Comparison of ENCODE assay signal across 18 cellular contexts in the genomic region with DNA sequence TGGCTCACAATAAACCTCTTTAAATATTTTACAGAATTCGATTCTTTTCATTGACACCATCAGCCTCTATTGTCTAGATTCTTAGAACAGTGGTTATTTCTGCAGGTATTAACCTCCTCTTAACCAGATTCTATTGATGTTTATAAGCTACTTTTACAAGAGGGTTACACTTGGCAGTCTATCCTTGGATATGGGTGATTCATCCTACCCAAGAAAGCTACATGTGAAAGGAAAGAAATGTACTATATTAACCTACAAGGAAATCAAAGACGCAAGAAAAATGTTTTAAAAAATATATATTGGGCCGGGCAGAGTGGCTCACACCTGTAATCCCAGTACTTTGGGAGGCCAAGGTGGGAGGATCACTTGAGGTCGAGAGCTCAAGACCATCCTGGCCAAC. TPM values are rescaled to one million over a fixed set of nuclear protein-coding genes. Genes with fewer than 3 reads are reported as not detected.
DNase-seq lines count a peak whose midpoint lies in the region; ATAC-seq and TF ChIP-seq lines count a peak whose summit lies in the region.
"Had no signal": no experiment of that assay in that cellular context is flagged by ENCODE, and none has a peak within 500 bp of the region (broad histone marks: within the 10 kb centered on the region; RNA-seq: fewer than 3 reads in every experiment).

No MANE protein-coding gene starts in this region.

- H3K4me1 Mint-ChIP-seq in natural killer cell (peaks cover 31 to 51% of the 10 kb centered on the region in 2 donors), brain (peaks cover 43% of the 10 kb centered on the region)
- H3K4me1 Mint-ChIP-seq in natural killer cell treated with Interleukin-12 subunit alpha and Interleukin-12 subunit beta and Interleukin-15 and Interleukin-18, amount 100 ng/mL, for 72 hours (ENCODE audit: low read depth in 2 of 2): peaks cover 26 to 31% of the 10 kb centered on the region in 2 donors

- H3K27ac ChIP-seq in osteoblast (ENCODE audit: low read depth, low read length): no peak overlapping the region
- H3K27ac ChIP-seq: C4-2B had no signal

- intact Hi-C loops in natural killer cell (cut with micrococcal nuclease): no loop called here

- peaks cover 22% of the 10 kb centered on the region for H3K4me1 ChIP-seq in osteoblast (ENCODE audit: insufficient read depth, low read length)

- no peaks in the 10 kb centered on the region for H3K9me3 Mint-ChIP-seq in natural killer cell
- H3K9me3 Mint-ChIP-seq in natural killer cell treated with Interleukin-12 subunit alpha and Interleukin-12 subunit beta and Interleukin-15 and Interleukin-18, amount 100 ng/mL, for 72 hours: no peaks in the 10 kb centered on the region
- H3K9me3 Mint-ChIP-seq in brain: no peaks in the 10 kb centered on the region
- H3K9me3 Mint-ChIP-seq: CD8-positive, alpha-beta memory T cell had no signal

- H3K9me3 ChIP-seq in osteoblast (ENCODE audit: low read depth, low read length): no peaks in the 10 kb centered on the region

- peaks cover 3% of the 10 kb centered on the region for H4K20me1 ChIP-seq in osteoblast (ENCODE audit: insufficient read depth, low read length)

- H3K27ac Mint-ChIP-seq in natural killer cell (peak overlapping the region; percentile 53 to 72), brain (peak overlapping the region in 4 of 5 experiments; percentile 67 to 83 (median 75))
- peak overlapping the region in 1 of 2 donors; percentile 36 for H3K27ac Mint-ChIP-seq in natural killer cell treated with Interleukin-12 subunit alpha and Interleukin-12 subunit beta and Interleukin-15 and Interleukin-18, amount 100 ng/mL, for 72 hours

- no peak overlapping the region for H2AFZ ChIP-seq in osteoblast (ENCODE audit: low read length)

- H3K36me3 ChIP-seq in osteoblast (ENCODE audit: insufficient read depth, low read length): no peaks in the 10 kb centered on the region

- DNase-seq in natural killer cell (no peak), osteoblast (ENCODE audit: insufficient read length, low spot score, missing footprints) (peak; percentile 69)
- DNase-seq in natural killer cell treated with Interleukin-12 subunit alpha and Interleukin-12 subunit beta and Interleukin-15 and Interleukin-18, amount 100 ng/mL, for 72 hours (ENCODE audit: low spot score): no peak
- DNase-seq: CD8-positive, alpha-beta memory T cell; GOT3; HCEC 1CT; Karpas-422; NCI-H1694; NCI-H2081 treated with DMSO at 0.1 percent for 48 hours; NCI-H2171 treated with DMSO at 0.1 percent for 48 hours; NCI-H526 treated with DMSO at 0.1 percent for 48 hours; RPMI8226; SHP77 had no signal

- H3K4me3 Mint-ChIP-seq in natural killer cell: no peak overlapping the region
- H3K4me3 Mint-ChIP-seq in natural killer cell treated with Interleukin-12 subunit alpha and Interleukin-12 subunit beta and Interleukin-15 and Interleukin-18, amount 100 ng/mL, for 72 hours: no peak overlapping the region
- H3K4me3 Mint-ChIP-seq in brain: no peak overlapping the region
- H3K4me3 Mint-ChIP-seq: CD8-positive, alpha-beta memory T cell had no signal

- H3K27me3 Mint-ChIP-seq in natural killer cell (ENCODE audit: low read depth in 2 of 2) (no peaks in the 10 kb centered on the region), brain (no peaks in the 10 kb centered on the region)
- no peaks in the 10 kb centered on the region for H3K27me3 Mint-ChIP-seq in natural killer cell treated with Interleukin-12 subunit alpha and Interleukin-12 subunit beta and Interleukin-15 and Interleukin-18, amount 100 ng/mL, for 72 hours
- H3K27me3 Mint-ChIP-seq: CD8-positive, alpha-beta memory T cell had no signal

- no peak overlapping the region for H3K4me2 ChIP-seq in osteoblast (ENCODE audit: insufficient read depth, low read length)

- H3K27me3 ChIP-seq in osteoblast (ENCODE audit: insufficient read depth, low read length): no peaks in the 10 kb centered on the region

- TF ChIP-seq CTCF in natural killer cell (IDR thresholded peaks at IDR 0.05) (no peak), brain (conservative IDR thresholded peaks at IDR 0.05) (no peak), osteoblast (IDR thresholded peaks at IDR 0.05; ENCODE audit: extremely low read depth, low read depth, low read length) (no peak)

- H3K4me3 ChIP-seq in osteoblast (ENCODE audit: insufficient read depth, low read length): no peak overlapping the region

- H3K36me3 Mint-ChIP-seq in natural killer cell: no peaks in the 10 kb centered on the region
- H3K36me3 Mint-ChIP-seq in natural killer cell treated with Interleukin-12 subunit alpha and Interleukin-12 subunit beta and Interleukin-15 and Interleukin-18, amount 100 ng/mL, for 72 hours: peaks cover 7% of the 10 kb centered on the region
- peaks cover 16% of the 10 kb centered on the region for H3K36me3 Mint-ChIP-seq in brain

- ATAC-seq in natural killer cell: no peak
- ATAC-seq in natural killer cell treated with Interleukin-12 subunit alpha and Interleukin-12 subunit beta and Interleukin-15 and Interleukin-18, amount 100 ng/mL, for 72 hours: no peak
- no peak for ATAC-seq in SK-N-SH treated with all-trans-retinoic acid at 6 μM for 48 hours
- no peak for ATAC-seq in HG03039 (IDR thresholded peaks at IDR 0.05; ENCODE audit: unreplicated experiment)
- ATAC-seq in HG03571 (IDR thresholded peaks at IDR 0.05; ENCODE audit: unreplicated experiment): no peak

- peaks cover 65% of the 10 kb centered on the region for H3K79me2 ChIP-seq in osteoblast (ENCODE audit: insufficient read depth, low read length)

TF ChIP-seq in SK-N-SH treated with all-trans-retinoic acid at 6 μM for 48 hours, 23 proteins besides CTCF, POLR2A, EP300 and RAD21 (continues in another document):
- TF ChIP-seq ISL1 (CRISPR knock-in tag; IDR thresholded peaks at IDR 0.05) (no peak), PPARA (CRISPR knock-in tag; IDR thresholded peaks at IDR 0.05; ENCODE audit: borderline replicate concordance) (no peak), CSDC2 (CRISPR knock-in tag; IDR thresholded peaks at IDR 0.05) (no peak), SNAI2 (CRISPR knock-in tag; IDR thresholded peaks at IDR 0.05) (no peak), ESRRG (CRISPR knock-in tag; IDR thresholded peaks at IDR 0.05) (no peak), ARNTL (CRISPR knock-in tag; IDR thresholded peaks at IDR 0.05; ENCODE audit: borderline replicate concordance, low read depth) (no peak), OSR1 (CRISPR knock-in tag; IDR thresholded peaks at IDR 0.05) (no peak)
- TF ChIP-seq, protein P1, sequence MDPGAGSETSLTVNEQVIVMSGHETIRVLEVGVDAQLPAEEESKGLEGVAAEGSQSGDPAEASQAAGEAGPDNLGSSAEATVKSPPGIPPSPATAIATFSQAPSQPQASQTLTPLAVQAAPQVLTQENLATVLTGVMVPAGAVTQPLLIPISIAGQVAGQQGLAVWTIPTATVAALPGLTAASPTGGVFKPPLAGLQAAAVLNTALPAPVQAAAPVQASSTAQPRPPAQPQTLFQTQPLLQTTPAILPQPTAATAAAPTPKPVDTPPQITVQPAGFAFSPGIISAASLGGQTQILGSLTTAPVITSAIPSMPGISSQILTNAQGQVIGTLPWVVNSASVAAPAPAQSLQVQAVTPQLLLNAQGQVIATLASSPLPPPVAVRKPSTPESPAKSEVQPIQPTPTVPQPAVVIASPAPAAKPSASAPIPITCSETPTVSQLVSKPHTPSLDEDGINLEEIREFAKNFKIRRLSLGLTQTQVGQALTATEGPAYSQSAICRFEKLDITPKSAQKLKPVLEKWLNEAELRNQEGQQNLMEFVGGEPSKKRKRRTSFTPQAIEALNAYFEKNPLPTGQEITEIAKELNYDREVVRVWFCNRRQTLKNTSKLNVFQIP (CRISPR knock-in tag; IDR thresholded peaks at IDR 0.05; ENCODE audit: borderline replicate concordance, low read depth): no peak
- TF ChIP-seq, protein P2, sequence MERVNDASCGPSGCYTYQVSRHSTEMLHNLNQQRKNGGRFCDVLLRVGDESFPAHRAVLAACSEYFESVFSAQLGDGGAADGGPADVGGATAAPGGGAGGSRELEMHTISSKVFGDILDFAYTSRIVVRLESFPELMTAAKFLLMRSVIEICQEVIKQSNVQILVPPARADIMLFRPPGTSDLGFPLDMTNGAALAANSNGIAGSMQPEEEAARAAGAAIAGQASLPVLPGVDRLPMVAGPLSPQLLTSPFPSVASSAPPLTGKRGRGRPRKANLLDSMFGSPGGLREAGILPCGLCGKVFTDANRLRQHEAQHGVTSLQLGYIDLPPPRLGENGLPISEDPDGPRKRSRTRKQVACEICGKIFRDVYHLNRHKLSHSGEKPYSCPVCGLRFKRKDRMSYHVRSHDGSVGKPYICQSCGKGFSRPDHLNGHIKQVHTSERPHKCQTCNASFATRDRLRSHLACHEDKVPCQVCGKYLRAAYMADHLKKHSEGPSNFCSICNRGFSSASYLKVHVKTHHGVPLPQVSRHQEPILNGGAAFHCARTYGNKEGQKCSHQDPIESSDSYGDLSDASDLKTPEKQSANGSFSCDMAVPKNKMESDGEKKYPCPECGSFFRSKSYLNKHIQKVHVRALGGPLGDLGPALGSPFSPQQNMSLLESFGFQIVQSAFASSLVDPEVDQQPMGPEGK (CRISPR knock-in tag; IDR thresholded peaks at IDR 0.05; ENCODE audit: borderline replicate concordance): no peak

RNA-seq across cellular contexts. Expression of a gene that starts 16.7 kb away (rescaled TPM):
- total RNA-seq in natural killer cell (10 to 100 TPM; 16.8 to 19.1 (median 18.9) TPM), osteoblast (9.7 and 13.4 TPM in 2 replicates)
- 10 to 100 TPM; 15.0 to 23.2 TPM for total RNA-seq in natural killer cell treated with Interleukin-12 subunit alpha and Interleukin-12 subunit beta and Interleukin-15 and Interleukin-18, amount 100 ng/mL, for 72 hours
- polyA plus RNA-seq in brain (ENCODE audit: insufficient read depth, low read depth, low replicate concordance): 64.7 TPM

RNA-seq across cellular contexts. Expression of a gene that starts 17.6 kb away (rescaled TPM):
- total RNA-seq in natural killer cell: 10 to 100 TPM; 11.9 to 12.6 (median 12.1) TPM
- 10 to 100 TPM; 15.7 to 16.4 TPM for total RNA-seq in natural killer cell treated with Interleukin-12 subunit alpha and Interleukin-12 subunit beta and Interleukin-15 and Interleukin-18, amount 100 ng/mL, for 72 hours
- 12.2 TPM for polyA plus RNA-seq in brain (ENCODE audit: insufficient read depth, low read depth, low replicate concordance)
- 10.1 and 10.6 TPM in 2 replicates for total RNA-seq in osteoblast

RNA-seq across cellular contexts. Expression of a gene that starts 42.8 kb away (rescaled TPM):
- total RNA-seq in natural killer cell (10 to 100 TPM; 43.4 to 57.0 (median 53.3) TPM), osteoblast (42.7 and 50.3 TPM in 2 replicates)
- total RNA-seq in natural killer cell treated with Interleukin-12 subunit alpha and Interleukin-12 subunit beta and Interleukin-15 and Interleukin-18, amount 100 ng/mL, for 72 hours: 100 to 1,000 TPM in 1 of 2 donors, 10 to 100 TPM in 1; 56.8 to 110 TPM
- 115 TPM for polyA plus RNA-seq in brain (ENCODE audit: insufficient read depth, low read depth, low replicate concordance)
